ENCODE assay signal across 2 cellular contexts in genomic region chr17:1764274-1764673, GRCh38.
TF ChIP-seq lines count a peak whose summit lies in the region.

No MANE protein-coding gene starts in this region.

TF ChIP-seq in GM12891, 5 proteins besides CTCF, POLR2A, EP300 and RAD21:
- TF ChIP-seq PAX5 (IDR thresholded peaks at IDR 0.05; ENCODE audit: insufficient read depth, low read length, severe bottlenecking) = no peak
- TF ChIP-seq POU2F2 (IDR thresholded peaks at IDR 0.05; ENCODE audit: low read depth, low read length) = no peak
- no peak for TF ChIP-seq SPI1 (IDR thresholded peaks at IDR 0.05; ENCODE audit: low read depth, low read length)
- no peak for TF ChIP-seq TAF1 (IDR thresholded peaks at IDR 0.05; ENCODE audit: low read depth, low read length)
- TF ChIP-seq POLR2AphosphoS5 (IDR thresholded peaks at IDR 0.05; ENCODE audit: low read depth, low read length) = no peak

TF ChIP-seq in K562, 482 proteins besides CTCF, POLR2A, EP300 and RAD21:
- no peak for TF ChIP-seq TAF1 (IDR thresholded peaks at IDR 0.05; ENCODE audit: control insufficient read depth, extremely low read depth, insufficient read depth, low read length, severe bottlenecking)
- TF ChIP-seq ZBTB2 (IDR thresholded peaks at IDR 0.05) = no peak
- TF ChIP-seq PYGO2 (tag; IDR thresholded peaks at IDR 0.05) = no peak
- no peak for TF ChIP-seq AFF4 (CRISPR knock-in tag; IDR thresholded peaks at IDR 0.05)
- peak; percentile 34; the same call in 1 of the 2 replicates for TF ChIP-seq MYC (IDR thresholded peaks at IDR 0.05; ENCODE audit: low read depth, low read length)
- no peak for TF ChIP-seq MYC (CRISPR knock-in tag; IDR thresholded peaks at IDR 0.05; ENCODE audit: borderline replicate concordance, low read depth)
- no peak for TF ChIP-seq TAL1 (IDR thresholded peaks at IDR 0.05)
- TF ChIP-seq HMGN3 (IDR thresholded peaks at IDR 0.05; ENCODE audit: borderline replicate concordance, extremely low read depth, insufficient read length, low read depth, low read length) = no peak
- no peak for TF ChIP-seq JUN (IDR thresholded peaks at IDR 0.05; ENCODE audit: borderline replicate concordance, low read depth, low read length)
- no peak for TF ChIP-seq JUN (CRISPR knock-in tag; IDR thresholded peaks at IDR 0.05; ENCODE audit: borderline replicate concordance)
- no peak for TF ChIP-seq SRSF7 (optimal IDR thresholded peaks at IDR 0.05; ENCODE audit: low read depth, low read length)
- TF ChIP-seq, protein P1, sequence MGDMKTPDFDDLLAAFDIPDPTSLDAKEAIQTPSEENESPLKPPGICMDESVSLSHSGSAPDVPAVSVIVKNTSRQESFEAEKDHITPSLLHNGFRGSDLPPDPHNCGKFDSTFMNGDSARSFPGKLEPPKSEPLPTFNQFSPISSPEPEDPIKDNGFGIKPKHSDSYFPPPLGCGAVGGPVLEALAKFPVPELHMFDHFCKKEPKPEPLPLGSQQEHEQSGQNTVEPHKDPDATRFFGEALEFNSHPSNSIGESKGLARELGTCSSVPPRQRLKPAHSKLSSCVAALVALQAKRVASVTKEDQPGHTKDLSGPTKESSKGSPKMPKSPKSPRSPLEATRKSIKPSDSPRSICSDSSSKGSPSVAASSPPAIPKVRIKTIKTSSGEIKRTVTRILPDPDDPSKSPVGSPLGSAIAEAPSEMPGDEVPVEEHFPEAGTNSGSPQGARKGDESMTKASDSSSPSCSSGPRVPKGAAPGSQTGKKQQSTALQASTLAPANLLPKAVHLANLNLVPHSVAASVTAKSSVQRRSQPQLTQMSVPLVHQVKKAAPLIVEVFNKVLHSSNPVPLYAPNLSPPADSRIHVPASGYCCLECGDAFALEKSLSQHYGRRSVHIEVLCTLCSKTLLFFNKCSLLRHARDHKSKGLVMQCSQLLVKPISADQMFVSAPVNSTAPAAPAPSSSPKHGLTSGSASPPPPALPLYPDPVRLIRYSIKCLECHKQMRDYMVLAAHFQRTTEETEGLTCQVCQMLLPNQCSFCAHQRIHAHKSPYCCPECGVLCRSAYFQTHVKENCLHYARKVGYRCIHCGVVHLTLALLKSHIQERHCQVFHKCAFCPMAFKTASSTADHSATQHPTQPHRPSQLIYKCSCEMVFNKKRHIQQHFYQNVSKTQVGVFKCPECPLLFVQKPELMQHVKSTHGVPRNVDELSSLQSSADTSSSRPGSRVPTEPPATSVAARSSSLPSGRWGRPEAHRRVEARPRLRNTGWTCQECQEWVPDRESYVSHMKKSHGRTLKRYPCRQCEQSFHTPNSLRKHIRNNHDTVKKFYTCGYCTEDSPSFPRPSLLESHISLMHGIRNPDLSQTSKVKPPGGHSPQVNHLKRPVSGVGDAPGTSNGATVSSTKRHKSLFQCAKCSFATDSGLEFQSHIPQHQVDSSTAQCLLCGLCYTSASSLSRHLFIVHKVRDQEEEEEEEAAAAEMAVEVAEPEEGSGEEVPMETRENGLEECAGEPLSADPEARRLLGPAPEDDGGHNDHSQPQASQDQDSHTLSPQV (IDR thresholded peaks at IDR 0.05) = 0 out of 2 replicates have a peak, but pooled peaks have one; percentile 21
- TF ChIP-seq, protein P2, sequence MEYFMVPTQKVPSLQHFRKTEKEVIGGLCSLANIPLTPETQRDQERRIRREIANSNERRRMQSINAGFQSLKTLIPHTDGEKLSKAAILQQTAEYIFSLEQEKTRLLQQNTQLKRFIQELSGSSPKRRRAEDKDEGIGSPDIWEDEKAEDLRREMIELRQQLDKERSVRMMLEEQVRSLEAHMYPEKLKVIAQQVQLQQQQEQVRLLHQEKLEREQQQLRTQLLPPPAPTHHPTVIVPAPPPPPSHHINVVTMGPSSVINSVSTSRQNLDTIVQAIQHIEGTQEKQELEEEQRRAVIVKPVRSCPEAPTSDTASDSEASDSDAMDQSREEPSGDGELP (CRISPR knock-in tag; IDR thresholded peaks at IDR 0.05; ENCODE audit: borderline replicate concordance) = peak; percentile 64; the same call in 1 of the 2 replicates
- no peak for TF ChIP-seq SREBF1 (IDR thresholded peaks at IDR 0.05; ENCODE audit: borderline replicate concordance, low read depth, low read length)
